Comparison of ENCODE assay signal across 25 cellular contexts in genomic region chr3:29637093-29637492, GRCh38.
"Had no signal": no experiment of that assay in that cellular context is flagged by ENCODE, and none has a peak within 500 bp of the region (broad histone marks: within the 10 kb centered on the region; RNA-seq: fewer than 3 reads in every experiment).

No MANE protein-coding gene starts in this region.

- H3K9ac ChIP-seq: parathyroid adenoma had no signal

- H3K4me3 Mint-ChIP-seq: activated B cell treated with CpG ODN at 0.5 μM for 24 hours; activated naive CD8-positive, alpha-beta T cell treated with anti-CD3 and anti-CD28 coated beads, Interleukin-2, amount 50 U/mL, for 24 hours; activated T-helper 1 cell treated with anti-CD3 and anti-CD28 coated beads, Interleukin-12 subunit alpha, Interleukin-12 subunit beta, Interleukin-2, Interleukin-4 antibody, amounts not matched to agents 30 ng/mL and 10 ng/mL and 1 ng/mL, durations not matched to agents 14 hours and 24 hours and 36 hours; dendritic cell treated with granulocyte-macrophage colony-stimulating factor and Interleukin-4, amounts not matched to agents 40 ng/mL and 50 ng/mL, for 4 days; naive B cell; stimulated activated naive B cell treated with anti-CD40 and anti-IgM and Interleukin-4, amounts not matched to agents 10 μg/mL and 1 μg/mL and 100 μg/mL, for 72 hours; type B pancreatic cell had no signal

- H3K4me1 Mint-ChIP-seq: activated B cell treated with CpG ODN at 0.5 μM for 24 hours; activated naive CD8-positive, alpha-beta T cell treated with anti-CD3 and anti-CD28 coated beads, Interleukin-2, amount 50 U/mL, for 24 hours; naive B cell; stimulated activated naive B cell treated with anti-CD40 and anti-IgM and Interleukin-4, amounts not matched to agents 10 μg/mL and 1 μg/mL and 100 μg/mL, for 72 hours had no signal

- H3K9me3 ChIP-seq: gastroesophageal sphincter, thoracic aorta, vagina had no signal

- H3K4me3 ChIP-seq: gastroesophageal sphincter, lung, thoracic aorta, vagina had no signal

- H3K27me3 Mint-ChIP-seq: activated B cell treated with CpG ODN at 0.5 μM for 24 hours; activated naive CD8-positive, alpha-beta T cell treated with anti-CD3 and anti-CD28 coated beads, Interleukin-2, amount 50 U/mL, for 24 hours; naive B cell; type B pancreatic cell had no signal

- H3K27ac ChIP-seq: gastroesophageal sphincter, parathyroid adenoma, thoracic aorta, vagina had no signal

- ATAC-seq: activated naive CD8-positive, alpha-beta T cell treated with anti-CD3 and anti-CD28 coated beads, Interleukin-2, amount 50 U/mL, for 24 hours; gastroesophageal sphincter; sciatic nerve had no signal

- H3K9me3 Mint-ChIP-seq: activated naive CD8-positive, alpha-beta T cell treated with anti-CD3 and anti-CD28 coated beads, Interleukin-2, amount 50 U/mL, for 24 hours; activated T-helper 1 cell treated with anti-CD3 and anti-CD28 coated beads, Interleukin-12 subunit alpha, Interleukin-12 subunit beta, Interleukin-2, Interleukin-4 antibody, amounts not matched to agents 30 ng/mL and 10 ng/mL and 1 ng/mL, durations not matched to agents 14 hours and 24 hours and 36 hours had no signal

- H3K27me3 ChIP-seq: gastroesophageal sphincter, vagina had no signal

- DNase-seq: activated B cell treated with CpG ODN at 0.5 μM for 24 hours; activated CD4-positive, alpha-beta T cell treated with anti-CD3 and anti-CD28 coated beads for 4 hours; activated CD4-positive, alpha-beta T cell treated with anti-CD3 and anti-CD28 coated beads, Interleukin-2, amount 50 U/mL, for 48 hours; activated gamma-delta T cell; activated naive CD4-positive, alpha-beta T cell treated with anti-CD3 and anti-CD28 coated beads, Interleukin-2, amount 50 U/mL, for 16 hours; activated naive CD8-positive, alpha-beta T cell treated with anti-CD3 and anti-CD28 coated beads, Interleukin-2, amount 50 U/mL, for 24 hours; effector CD8-positive, alpha-beta T cell; erythroblast; naive B cell; nucleus accumbens; small intestine; stimulated activated CD4-positive, alpha-beta T cell treated with anti-CD3 and anti-CD28 coated beads, Interleukin-15, amount 100 ng/mL, for 24 hours; stimulated activated CD4-positive, alpha-beta T cell treated with anti-CD3 and anti-CD28 coated beads, Interleukin-2, amount 100 ng/mL, for 48 hours; stimulated activated CD8-positive, alpha-beta memory T cell treated with anti-CD3 and anti-CD28 coated beads, Interleukin-4, amount 100 ng/mL, for 48 hours; stimulated activated naive B cell treated with anti-CD40 and anti-IgM and Interleukin-4, amounts not matched to agents 10 μg/mL and 1 μg/mL and 100 μg/mL, for 72 hours; T-helper 9 cell had no signal

- H3K27ac Mint-ChIP-seq: activated B cell treated with CpG ODN at 0.5 μM for 24 hours; activated naive CD8-positive, alpha-beta T cell treated with anti-CD3 and anti-CD28 coated beads, Interleukin-2, amount 50 U/mL, for 24 hours; activated T-helper 1 cell treated with anti-CD3 and anti-CD28 coated beads, Interleukin-12 subunit alpha, Interleukin-12 subunit beta, Interleukin-2, Interleukin-4 antibody, amounts not matched to agents 30 ng/mL and 10 ng/mL and 1 ng/mL, durations not matched to agents 14 hours and 24 hours and 36 hours; dendritic cell treated with granulocyte-macrophage colony-stimulating factor and Interleukin-4, amounts not matched to agents 40 ng/mL and 50 ng/mL, for 4 days; naive B cell; stimulated activated naive B cell treated with anti-CD40 and anti-IgM and Interleukin-4, amounts not matched to agents 10 μg/mL and 1 μg/mL and 100 μg/mL, for 72 hours; type B pancreatic cell had no signal

- H3K36me3 ChIP-seq: gastroesophageal sphincter, thoracic aorta, vagina had no signal

- H3K36me3 Mint-ChIP-seq: naive B cell; stimulated activated naive B cell treated with anti-CD40 and anti-IgM and Interleukin-4, amounts not matched to agents 10 μg/mL and 1 μg/mL and 100 μg/mL, for 72 hours had no signal

- H3K4me1 ChIP-seq: parathyroid adenoma, vagina had no signal
